In genomic region chr2:54574107-54574859, GRCh38 we compare ENCODE assay signal across 8 cellular contexts.
A peak's percentile ranks its signal among the peaks of the same experiment; 100 is the strongest.
DNase-seq lines count a peak whose midpoint lies in the region; ATAC-seq and TF ChIP-seq lines count a peak whose summit lies in the region.

No MANE protein-coding gene starts in this region.

- H3K4me3 Mint-ChIP-seq in activated T-cell treated with anti-CD3 and anti-CD28 coated beads, Interleukin-2, amount 50 U/mL, for 24 hours: peak overlapping the region; percentile 68
- peak overlapping the region; percentile 36 to 66 for H3K4me3 Mint-ChIP-seq in stimulated activated naive B cell treated with anti-CD40 and anti-IgM and Interleukin-4, amounts not matched to agents 10 μg/mL and 1 μg/mL and 100 μg/mL, for 72 hours

- peaks cover 3% of the 10 kb centered on the region for H3K36me3 Mint-ChIP-seq in activated T-cell treated with anti-CD3 and anti-CD28 coated beads, Interleukin-2, amount 50 U/mL, for 24 hours (ENCODE audit: low read depth)
- H3K36me3 Mint-ChIP-seq in stimulated activated naive B cell treated with anti-CD40 and anti-IgM and Interleukin-4, amounts not matched to agents 10 μg/mL and 1 μg/mL and 100 μg/mL, for 72 hours: peaks cover 12 to 35% of the 10 kb centered on the region in 2 donors

- TF ChIP-seq CTCF in left ventricle myocardium inferior (IDR thresholded peaks at IDR 0.05; ENCODE audit: borderline replicate concordance): no peak

- no peaks in the 10 kb centered on the region for H3K27me3 Mint-ChIP-seq in activated T-cell treated with anti-CD3 and anti-CD28 coated beads, Interleukin-2, amount 50 U/mL, for 24 hours
- no peaks in the 10 kb centered on the region for H3K27me3 Mint-ChIP-seq in stimulated activated naive B cell treated with anti-CD40 and anti-IgM and Interleukin-4, amounts not matched to agents 10 μg/mL and 1 μg/mL and 100 μg/mL, for 72 hours

- peak overlapping the region; percentile 75 for H3K27ac ChIP-seq in left ventricle myocardium inferior (replicated peaks)

- H3K4me1 ChIP-seq in left ventricle myocardium inferior: peaks cover 100% of the 10 kb centered on the region

- H3K27ac Mint-ChIP-seq in activated T-cell treated with anti-CD3 and anti-CD28 coated beads, Interleukin-2, amount 50 U/mL, for 24 hours: peak overlapping the region; percentile 97
- H3K27ac Mint-ChIP-seq in stimulated activated naive B cell treated with anti-CD40 and anti-IgM and Interleukin-4, amounts not matched to agents 10 μg/mL and 1 μg/mL and 100 μg/mL, for 72 hours: peak overlapping the region; percentile 93

- DNase-seq in DMS153 (lab: John Stamatoyannopoulos, UW) (peak; percentile 72), NCI-H69 (lab: John Stamatoyannopoulos, UW) (peak; percentile 48), left ventricle myocardium inferior (no peak), amniotic stem cell (lab: John Stamatoyannopoulos, UW) (no peak), iPS-NIHi7 (ENCODE audit: extremely low spot score) (no peak)
- peak; percentile 64 for DNase-seq in activated T-cell treated with anti-CD3 and anti-CD28 coated beads, Interleukin-2, amount 50 U/mL, for 24 hours
- DNase-seq in stimulated activated naive B cell treated with anti-CD40 and anti-IgM and Interleukin-4, amounts not matched to agents 10 μg/mL and 1 μg/mL and 100 μg/mL, for 72 hours: peak; percentile 50

- H3K4me3 ChIP-seq in left ventricle myocardium inferior: no peak overlapping the region

- intact Hi-C loops in left ventricle myocardium inferior (cut with micrococcal nuclease): no loop called here

- no peaks in the 10 kb centered on the region for H3K9me3 Mint-ChIP-seq in activated T-cell treated with anti-CD3 and anti-CD28 coated beads, Interleukin-2, amount 50 U/mL, for 24 hours
- H3K9me3 Mint-ChIP-seq in stimulated activated naive B cell treated with anti-CD40 and anti-IgM and Interleukin-4, amounts not matched to agents 10 μg/mL and 1 μg/mL and 100 μg/mL, for 72 hours: peaks cover 0 to 2% of the 10 kb centered on the region in 2 donors

- H3K4me1 Mint-ChIP-seq in activated T-cell treated with anti-CD3 and anti-CD28 coated beads, Interleukin-2, amount 50 U/mL, for 24 hours (ENCODE audit: low read depth): peaks cover 98% of the 10 kb centered on the region
- H3K4me1 Mint-ChIP-seq in stimulated activated naive B cell treated with anti-CD40 and anti-IgM and Interleukin-4, amounts not matched to agents 10 μg/mL and 1 μg/mL and 100 μg/mL, for 72 hours: peaks cover 68 to 99% of the 10 kb centered on the region in 2 donors

- H3K9me3 ChIP-seq in left ventricle myocardium inferior (replicated peaks): no peaks in the 10 kb centered on the region

- H3K27me3 ChIP-seq in left ventricle myocardium inferior (ENCODE audit: low read depth): no peaks in the 10 kb centered on the region

- peak; percentile 31 for ATAC-seq in HG02571 (IDR thresholded peaks at IDR 0.05; ENCODE audit: unreplicated experiment)
- peak; percentile 61 to 64 for ATAC-seq in stimulated activated naive B cell treated with anti-CD40 and anti-IgM and Interleukin-4, amounts not matched to agents 10 μg/mL and 1 μg/mL and 100 μg/mL, for 72 hours (replicated peaks)

- no peaks in the 10 kb centered on the region for H3K36me3 ChIP-seq in left ventricle myocardium inferior

Comparison
In these comparisons a context has a peak if more than half of its experiments do, and no peak if none do; other contexts are left out.
1. DNase-seq: peak in DMS153 (single experiment), NCI-H69 (single experiment), activated T-cell treated with anti-CD3 and anti-CD28 coated beads, Interleukin-2, amount 50 U/mL, for 24 hours (single experiment) and stimulated activated naive B cell treated with anti-CD40 and anti-IgM and Interleukin-4, amounts not matched to agents 10 μg/mL and 1 μg/mL and 100 μg/mL, for 72 hours (single experiment); none in left ventricle myocardium inferior (single experiment), amniotic stem cell (single experiment) and iPS-NIHi7 (single experiment).